8 cellular contexts compared by ENCODE assay signal in genomic region chr15:67146875-67147381, GRCh38.
DNase-seq lines count a peak whose midpoint lies in the region; ATAC-seq and TF ChIP-seq lines count a peak whose summit lies in the region.

No MANE protein-coding gene starts in this region.

- H3K36me3 ChIP-seq in gastrocnemius medialis = no peaks in the 10 kb centered on the region

- H3K9me3 Mint-ChIP-seq in activated T-helper 1 cell treated with anti-CD3 and anti-CD28 coated beads, Interleukin-12 subunit alpha, Interleukin-12 subunit beta, Interleukin-2, Interleukin-4 antibody, amounts not matched to agents 30 ng/mL and 10 ng/mL and 1 ng/mL, durations not matched to agents 14 hours and 24 hours and 36 hours = no peaks in the 10 kb centered on the region

- in situ Hi-C loops in gastrocnemius medialis (cut with MboI; ENCODE audit: low sequenced_read_pairs in 4 of 4) = loop anchor here in 1 of 4 donors (25.0 kb wide), 1 partner anchor 90 kb away; no protein-coding TSS in a partner anchor

- no peak for TF ChIP-seq CTCF in gastrocnemius medialis (IDR thresholded peaks at IDR 0.05 in 4 of 5, conservative IDR thresholded peaks at IDR 0.05 in 1 of 5)

- ATAC-seq in left cardiac atrium = peak; percentile 45 to 48
- ATAC-seq in gastrocnemius medialis = peak; percentile 19
- ATAC-seq in GM18520 (IDR thresholded peaks at IDR 0.05; ENCODE audit: unreplicated experiment) = no peak
- ATAC-seq in GM21360 (IDR thresholded peaks at IDR 0.05; ENCODE audit: unreplicated experiment) = no peak

- DNase-seq in activated effector memory CD4-positive, alpha-beta T cell treated with anti-CD3 and anti-CD28 coated beads, Interleukin-2, amount 50 U/mL, for 16 hours = peak; percentile 68
- no peak for DNase-seq in activated effector memory CD4-positive, alpha-beta T cell treated with Interleukin-2 at 50 U/mL for 16 hours
- DNase-seq in activated T-helper 1 cell treated with anti-CD3 and anti-CD28 coated beads, Interleukin-12 subunit alpha, Interleukin-12 subunit beta, Interleukin-2, Interleukin-4 antibody, amounts not matched to agents 30 ng/mL and 10 ng/mL and 1 ng/mL, durations not matched to agents 14 hours and 24 hours and 36 hours (ENCODE audit: low spot score) = peak; percentile 22
- DNase-seq in left cardiac atrium (peak; percentile 57), gastrocnemius medialis (no peak), NCI-H187 (lab: John Stamatoyannopoulos, UW) (no peak)

- intact Hi-C loops in activated T-helper 1 cell treated with anti-CD3 and anti-CD28 coated beads, Interleukin-12 subunit alpha, Interleukin-12 subunit beta, Interleukin-2, Interleukin-4 antibody, amounts not matched to agents 30 ng/mL and 10 ng/mL and 1 ng/mL, durations not matched to agents 14 hours and 24 hours and 36 hours (cut with micrococcal nuclease) = loop anchor here (1.0 to 5.0 kb wide), 3 partner anchors 10 to 125 kb away; no protein-coding TSS in a partner anchor
- intact Hi-C loops in left cardiac atrium (cut with DNase I) (no loop called here), gastrocnemius medialis (cut with DNase I; ENCODE audit: low total_unique reads) (loop anchor here (5.0 kb wide), 1 partner anchor 105 kb away; the partner anchor contains the start of genes AAGAB and IQCH)

- peak in 1 of 2 donors; percentile 14 for TF ChIP-seq POLR2A in gastrocnemius medialis (IDR thresholded peaks at IDR 0.05)

- H3K9me3 ChIP-seq in gastrocnemius medialis = no peaks in the 10 kb centered on the region

- peak overlapping the region; percentile 67 for H3K4me3 Mint-ChIP-seq in activated T-helper 1 cell treated with anti-CD3 and anti-CD28 coated beads, Interleukin-12 subunit alpha, Interleukin-12 subunit beta, Interleukin-2, Interleukin-4 antibody, amounts not matched to agents 30 ng/mL and 10 ng/mL and 1 ng/mL, durations not matched to agents 14 hours and 24 hours and 36 hours

- H3K27ac ChIP-seq in gastrocnemius medialis = peak overlapping the region; percentile 77 to 81 (median 80)

- H3K36me3 Mint-ChIP-seq in activated T-helper 1 cell treated with anti-CD3 and anti-CD28 coated beads, Interleukin-12 subunit alpha, Interleukin-12 subunit beta, Interleukin-2, Interleukin-4 antibody, amounts not matched to agents 30 ng/mL and 10 ng/mL and 1 ng/mL, durations not matched to agents 14 hours and 24 hours and 36 hours (ENCODE audit: low read depth) = peaks cover 22% of the 10 kb centered on the region

- peaks cover 94% of the 10 kb centered on the region for H3K4me1 Mint-ChIP-seq in activated T-helper 1 cell treated with anti-CD3 and anti-CD28 coated beads, Interleukin-12 subunit alpha, Interleukin-12 subunit beta, Interleukin-2, Interleukin-4 antibody, amounts not matched to agents 30 ng/mL and 10 ng/mL and 1 ng/mL, durations not matched to agents 14 hours and 24 hours and 36 hours (ENCODE audit: low read depth)

- H3K27me3 Mint-ChIP-seq in activated T-helper 1 cell treated with anti-CD3 and anti-CD28 coated beads, Interleukin-12 subunit alpha, Interleukin-12 subunit beta, Interleukin-2, Interleukin-4 antibody, amounts not matched to agents 30 ng/mL and 10 ng/mL and 1 ng/mL, durations not matched to agents 14 hours and 24 hours and 36 hours (ENCODE audit: insufficient read depth) = no peaks in the 10 kb centered on the region

- H3K27me3 ChIP-seq in gastrocnemius medialis = no peaks in the 10 kb centered on the region

- peaks cover 85 to 89% of the 10 kb centered on the region in 2 donors for H3K4me1 ChIP-seq in gastrocnemius medialis

- peak overlapping the region; percentile 97 for H3K27ac Mint-ChIP-seq in activated T-helper 1 cell treated with anti-CD3 and anti-CD28 coated beads, Interleukin-12 subunit alpha, Interleukin-12 subunit beta, Interleukin-2, Interleukin-4 antibody, amounts not matched to agents 30 ng/mL and 10 ng/mL and 1 ng/mL, durations not matched to agents 14 hours and 24 hours and 36 hours

- no peak overlapping the region for H3K4me3 ChIP-seq in gastrocnemius medialis

Comparison
In these comparisons a context has a peak if more than half of its experiments do, and no peak if none do; other contexts are left out.
1. DNase-seq: peak in activated effector memory CD4-positive, alpha-beta T cell treated with anti-CD3 and anti-CD28 coated beads, Interleukin-2, amount 50 U/mL, for 16 hours (single experiment), activated T-helper 1 cell treated with anti-CD3 and anti-CD28 coated beads, Interleukin-12 subunit alpha, Interleukin-12 subunit beta, Interleukin-2, Interleukin-4 antibody, amounts not matched to agents 30 ng/mL and 10 ng/mL and 1 ng/mL, durations not matched to agents 14 hours and 24 hours and 36 hours (single experiment) and left cardiac atrium (single experiment); none in activated effector memory CD4-positive, alpha-beta T cell treated with Interleukin-2 at 50 U/mL for 16 hours (single experiment), gastrocnemius medialis (0 of 2) and NCI-H187 (0 of 2).
2. ATAC-seq: peak in left cardiac atrium (2 of 2) and gastrocnemius medialis (2 of 2); none in GM18520 (single experiment) and GM21360 (single experiment).
3. intact Hi-C loops: an anchor here in activated T-helper 1 cell treated with anti-CD3 and anti-CD28 coated beads, Interleukin-12 subunit alpha, Interleukin-12 subunit beta, Interleukin-2, Interleukin-4 antibody, amounts not matched to agents 30 ng/mL and 10 ng/mL and 1 ng/mL, durations not matched to agents 14 hours and 24 hours and 36 hours (1.0 to 5.0 kb wide) and gastrocnemius medialis (5.0 kb wide); none called in left cardiac atrium.